ENCODE assay signal across 22 cellular contexts in the genomic region with DNA sequence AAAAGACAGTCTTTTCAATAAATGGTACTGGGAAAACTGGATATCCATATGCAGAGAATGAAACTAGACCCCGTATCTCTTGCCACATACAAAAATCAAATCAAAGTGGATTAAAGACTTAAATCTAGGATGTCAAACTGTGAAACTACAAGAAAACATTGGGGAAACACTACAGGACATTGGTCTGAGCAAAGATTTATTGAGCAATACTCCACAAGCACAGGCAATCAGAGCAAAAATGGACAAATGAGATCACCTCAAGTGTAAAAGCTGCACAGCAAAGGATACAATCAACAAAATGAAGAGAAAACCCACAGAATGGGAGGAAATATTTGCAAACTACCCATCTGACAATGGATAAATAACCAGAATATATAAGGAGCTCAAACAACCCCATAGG. TPM values are rescaled to one million over a fixed set of nuclear protein-coding genes. Genes with fewer than 3 reads are reported as not detected.
DNase-seq lines count a peak whose midpoint lies in the region; ATAC-seq, FAIRE-seq and TF ChIP-seq lines count a peak whose summit lies in the region.
"Had no signal": no experiment of that assay in that cellular context is flagged by ENCODE, and none has a peak within 500 bp of the region (broad histone marks: within the 10 kb centered on the region; RNA-seq: fewer than 3 reads in every experiment).

No MANE protein-coding gene starts in this region.

- H3K4me3 ChIP-seq in K562: no peak overlapping the region
- H3K4me3 ChIP-seq: BLaER1 had no signal

- peaks cover 78% of the 10 kb centered on the region for H3K4me1 Mint-ChIP-seq in activated naive CD4-positive, alpha-beta T cell treated with anti-CD3 and anti-CD28 coated beads for 36 hours (ENCODE audit: low read depth)
- H3K4me1 Mint-ChIP-seq in naive thymus-derived CD8-positive, alpha-beta T cell: peaks cover 24 to 61% (median 56%) of the 10 kb centered on the region in 4 donors

- H3K36me3 ChIP-seq in KOPT-K1 (ENCODE audit: insufficient read depth, low read length) (no peaks in the 10 kb centered on the region), K562 (ENCODE audit: control insufficient read depth, insufficient read depth, low read length) (no peaks in the 10 kb centered on the region)
- H3K36me3 ChIP-seq: BLaER1 had no signal

- H2AFZ ChIP-seq in K562 (ENCODE audit: low read depth, low read length): no peak overlapping the region

- H3K36me3 Mint-ChIP-seq in activated naive CD4-positive, alpha-beta T cell treated with anti-CD3 and anti-CD28 coated beads for 36 hours (ENCODE audit: low read depth): no peaks in the 10 kb centered on the region
- no peaks in the 10 kb centered on the region for H3K36me3 Mint-ChIP-seq in naive thymus-derived CD8-positive, alpha-beta T cell

- POLR2A ChIA-PET in K562 (lab: Yijun Ruan, JAX): interaction anchor here (1.3 kb wide), 1 partner anchor 13 kb away, joined by 4 read pairs; no protein-coding TSS in a partner anchor
- POLR2A ChIA-PET in naive thymus-derived CD8-positive, alpha-beta T cell (lab: Charles Lee): interaction anchor here (1.8 kb wide), 1 partner anchor 13 kb away, joined by 8 read pairs; no protein-coding TSS in a partner anchor

- in situ Hi-C loops in K562 (cut with MboI): no loop called here

- ATAC-seq in K562 (no peak), GM21717 (IDR thresholded peaks at IDR 0.05; ENCODE audit: unreplicated experiment) (no peak), HG02852 (IDR thresholded peaks at IDR 0.05; ENCODE audit: unreplicated experiment) (no peak)
- no peak for ATAC-seq in naive thymus-derived CD8-positive, alpha-beta T cell
- ATAC-seq: PC-3 had no signal

- no peak for TF ChIP-seq CTCF in K562 (IDR thresholded peaks at IDR 0.05 in 2 of 3, conservative IDR thresholded peaks at IDR 0.05 in 1 of 3; ENCODE audit: insufficient read depth in 2 of 3, low read depth in 1 of 3, low read length in 3 of 3)

- H3K27me3 Mint-ChIP-seq in activated naive CD4-positive, alpha-beta T cell treated with anti-CD3 and anti-CD28 coated beads for 36 hours (ENCODE audit: low read depth): no peaks in the 10 kb centered on the region
- no peaks in the 10 kb centered on the region for H3K27me3 Mint-ChIP-seq in naive thymus-derived CD8-positive, alpha-beta T cell

- TF ChIP-seq RAD21 in K562 (CRISPR knock-in tag; conservative IDR thresholded peaks at IDR 0.05 in 1 of 2, IDR thresholded peaks at IDR 0.05 in 1 of 2): no peak

- H3K27ac ChIP-seq in KOPT-K1 (ENCODE audit: low read depth, low read length, poor library complexity, severe bottlenecking) (peak overlapping the region; percentile 38), K562 (ENCODE audit: extremely low read depth, low read depth, low read length) (no peak overlapping the region)
- H3K27ac ChIP-seq: BLaER1 had no signal

- H3K79me2 ChIP-seq in K562 (ENCODE audit: control insufficient read depth, insufficient read depth, low read length): no peaks in the 10 kb centered on the region; the same call in 2 of the 3 replicates

- H3K27me3 ChIP-seq in K562 (ENCODE audit: control insufficient read depth in 2 of 2, insufficient read depth in 2 of 2, low read length in 2 of 2): no peaks in the 10 kb centered on the region
- H3K27me3 ChIP-seq: BLaER1 had no signal

- H3K4me2 ChIP-seq in K562 (ENCODE audit: insufficient read depth, low read length): no peak overlapping the region
- H3K4me2 ChIP-seq: BLaER1 had no signal

- no peaks in the 10 kb centered on the region for H3K9me3 ChIP-seq in KOPT-K1 (ENCODE audit: insufficient read depth, low read length, poor library complexity, severe bottlenecking)
- no peaks in the 10 kb centered on the region for H3K9me3 ChIP-seq in K562 (replicated peaks; ENCODE audit: control insufficient read depth, insufficient read depth, low read depth, low read length)
- H3K9me3 ChIP-seq: BLaER1 had no signal

- DNase-seq in activated naive CD4-positive, alpha-beta T cell treated with anti-CD3 and anti-CD28 coated beads for 36 hours: no peak
- no peak for DNase-seq in activated naive CD4-positive, alpha-beta T cell (lab: John Stamatoyannopoulos, UW)
- DNase-seq in K562 (ENCODE audit: extremely low read depth in 1 of 4, low spot score in 3 of 4) (no peak), SIG-M5 (lab: John Stamatoyannopoulos, UW) (no peak)
- DNase-seq in naive thymus-derived CD8-positive, alpha-beta T cell: no peak
- DNase-seq: DMS79, KBM-7, NCI-H1417, NCI-H187 treated with DMSO at 0.1 percent for 48 hours, NCI-H226, NCI-H524, NCI-H82, PC-3, RPMI8226, SHP77 treated with DMSO at 0.1 percent for 48 hours had no signal

- peak overlapping the region; percentile 80 for H3K27ac Mint-ChIP-seq in activated naive CD4-positive, alpha-beta T cell treated with anti-CD3 and anti-CD28 coated beads for 36 hours
- H3K27ac Mint-ChIP-seq in naive thymus-derived CD8-positive, alpha-beta T cell: peak overlapping the region in 6 of 10 donors; percentile 27 to 88 (median 74)

- H3K9ac ChIP-seq in K562 (ENCODE audit: insufficient read depth in 1 of 2, low read depth in 2 of 2, low read length in 2 of 2): no peak overlapping the region
- H3K9ac ChIP-seq: BLaER1 had no signal

- no peaks in the 10 kb centered on the region for H3K9me1 ChIP-seq in K562 (ENCODE audit: control insufficient read depth, insufficient read depth, low read length)

- 85% methylated on average over 1 of the region's 1 CpG for WGBS in K562 (ENCODE audit: insufficient coverage, low coverage, missing lambda C conversion rate)

- intact Hi-C loops in activated naive CD4-positive, alpha-beta T cell treated with anti-CD3 and anti-CD28 coated beads for 36 hours (cut with micrococcal nuclease): no loop called here
- intact Hi-C loops in K562 (cut with micrococcal nuclease): no loop called here

- no peak for FAIRE-seq in K562 (lab: Jason Lieb, UNC)
- FAIRE-seq: GM12892, GM18507, H1 had no signal

- peak overlapping the region; percentile 62 for H3K4me3 Mint-ChIP-seq in activated naive CD4-positive, alpha-beta T cell treated with anti-CD3 and anti-CD28 coated beads for 36 hours
- peak overlapping the region in 9 of 10 donors; percentile 0 to 74 (median 61) for H3K4me3 Mint-ChIP-seq in naive thymus-derived CD8-positive, alpha-beta T cell

- H4K20me1 ChIP-seq in K562 (replicated peaks; ENCODE audit: control insufficient read depth, insufficient read depth, low read length): no peaks in the 10 kb centered on the region
- H4K20me1 ChIP-seq: BLaER1 had no signal

- BruUV-seq in K562 (replicated peaks; lab: Mats Ljungman, UMichigan): no TSS peak

- no peak for TF ChIP-seq EP300 in K562 (IDR thresholded peaks at IDR 0.05; ENCODE audit: low read length)

- CTCF ChIA-PET in activated naive CD4-positive, alpha-beta T cell treated with anti-CD3 and anti-CD28 coated beads for 36 hours (lab: Charles Lee): interaction anchor here (1.4 to 1.5 kb wide), 2 partner anchors 8 to 12 kb away, joined by 4 to 5 read pairs; no protein-coding TSS in a partner anchor
- CTCF ChIA-PET in K562 (lab: Yijun Ruan, JAX; ENCODE audit: low intra/inter-chr PET ratio): interaction anchor here (1.0 kb wide), 1 partner anchor 214 kb away, joined by 3 read pairs; no protein-coding TSS in a partner anchor

- H3K9me3 Mint-ChIP-seq in activated naive CD4-positive, alpha-beta T cell treated with anti-CD3 and anti-CD28 coated beads for 36 hours: no peaks in the 10 kb centered on the region
- no peaks in the 10 kb centered on the region for H3K9me3 Mint-ChIP-seq in naive thymus-derived CD8-positive, alpha-beta T cell

- H3K4me1 ChIP-seq in K562 (replicated peaks in 1 of 2; ENCODE audit: control insufficient read depth in 2 of 2, insufficient read depth in 2 of 2, low read length in 2 of 2): peaks cover 0 to 10% of the 10 kb centered on the region in 2 experiments; a peak in 3 of 5 replicates

- TF ChIP-seq POLR2A in K562 (conservative IDR thresholded peaks at IDR 0.05): no peak

TF ChIP-seq in K562, 482 proteins besides CTCF, POLR2A, EP300 and RAD21 (continues in another document):
- TF ChIP-seq, protein P1, sequence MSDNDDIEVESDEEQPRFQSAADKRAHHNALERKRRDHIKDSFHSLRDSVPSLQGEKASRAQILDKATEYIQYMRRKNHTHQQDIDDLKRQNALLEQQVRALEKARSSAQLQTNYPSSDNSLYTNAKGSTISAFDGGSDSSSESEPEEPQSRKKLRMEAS (CRISPR knock-in tag; IDR thresholded peaks at IDR 0.05): no peak
- TF ChIP-seq, protein P2, sequence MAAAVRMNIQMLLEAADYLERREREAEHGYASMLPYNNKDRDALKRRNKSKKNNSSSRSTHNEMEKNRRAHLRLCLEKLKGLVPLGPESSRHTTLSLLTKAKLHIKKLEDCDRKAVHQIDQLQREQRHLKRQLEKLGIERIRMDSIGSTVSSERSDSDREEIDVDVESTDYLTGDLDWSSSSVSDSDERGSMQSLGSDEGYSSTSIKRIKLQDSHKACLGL (CRISPR knock-in tag; IDR thresholded peaks at IDR 0.05; ENCODE audit: borderline replicate concordance, poor library complexity, severe bottlenecking): no peak
- TF ChIP-seq CEBPB (tag; IDR thresholded peaks at IDR 0.05): peak; percentile 69
- TF ChIP-seq SMAD1 (IDR thresholded peaks at IDR 0.05; ENCODE audit: low read depth, low read length, partially characterized antibody): no peak

RNA-seq across cellular contexts. Expression of a gene that starts 38.4 kb away (rescaled TPM):
- total RNA-seq in activated naive CD4-positive, alpha-beta T cell treated with anti-CD3 and anti-CD28 coated beads for 36 hours: 100 to 1,000 TPM; 387 to 391 TPM
- total RNA-seq in K562 (2011; cell fraction: chromatin; rRNA removed; ENCODE audit: low replicate concordance): 337 and 524 TPM in 2 replicates
- 154 and 188 TPM in 2 replicates for total RNA-seq in K562 (2011; cell fraction: nucleolus; rRNA removed)
- 277 and 417 TPM in 2 replicates for total RNA-seq in K562 (2011; cell fraction: nucleoplasm; rRNA removed)
- total RNA-seq in K562 (2014; rRNA removed): 240 and 243 TPM in 2 replicates
- total RNA-seq in K562 (2014; rRNA removed; fragmentation: Illumina TruSeq; extraction: Trizol): 220 and 241 TPM in 2 replicates
- 220 and 243 TPM in 2 replicates for total RNA-seq in K562 (2015; rRNA removed; fragmentation: Illumina TruSeq; extraction: Trizol)
- total RNA-seq in K562 (2021): 217 and 231 TPM in 2 replicates
- 116 and 133 TPM in 2 replicates for polyA plus RNA-seq in K562 (2011; rRNA removed)
- polyA plus RNA-seq in K562 (2011; cell fraction: cytosol; rRNA removed): 101 and 150 TPM in 2 replicates
- polyA plus RNA-seq in K562 (2011; cell fraction: nucleus; rRNA removed): 108 and 135 TPM in 2 replicates
- polyA plus RNA-seq in K562 (2012): 74.4 and 91.9 TPM in 2 replicates
- 202 and 221 TPM in 2 replicates for polyA plus RNA-seq in K562 (2014; fragmentation: Illumina TruSeq; extraction: Trizol)
- 10 to 100 TPM; 70.3 to 87.3 TPM for polyA plus RNA-seq in K562 (2014; fragmentation: Nextera tagmentation; extraction: Ambion mirVana)
- 104 and 107 TPM in 2 replicates for polyA plus RNA-seq in K562 (2014; rRNA removed)
- 431 and 448 TPM in 2 replicates for polyA minus RNA-seq in K562 (2011; rRNA and poly(A)+ RNA removed)
- polyA minus RNA-seq in K562 (2011; cell fraction: cytosol; rRNA and poly(A)+ RNA removed): 216 and 268 TPM in 2 replicates
- 326 and 485 TPM in 2 replicates for polyA minus RNA-seq in K562 (2011; cell fraction: nucleus; rRNA and poly(A)+ RNA removed)
- 100 to 1,000 TPM; 419 to 423 TPM for total RNA-seq in naive thymus-derived CD8-positive, alpha-beta T cell
- 100 to 1,000 TPM; 298 to 370 (median 331) TPM for polyA plus RNA-seq in naive thymus-derived CD8-positive, alpha-beta T cell
